Comparison of ENCODE assay signal across 23 cellular contexts in genomic region chr2:52342458-52342857, GRCh38.
"Had no signal": no experiment of that assay in that cellular context is flagged by ENCODE, and none has a peak within 500 bp of the region (broad histone marks: within the 10 kb centered on the region; RNA-seq: fewer than 3 reads in every experiment).

No MANE protein-coding gene starts in this region.

- H3K27me3 ChIP-seq: esophagus squamous epithelium, foreskin keratinocyte, neural progenitor cell, sigmoid colon, spleen, testis, uterus had no signal

- H3K36me3 ChIP-seq: esophagus squamous epithelium, lower lobe of right lung, neural progenitor cell, sigmoid colon, spleen, uterus had no signal

- H3K36me3 Mint-ChIP-seq: activated CD8-positive, alpha-beta memory T cell treated with anti-CD3 and anti-CD28 coated beads, Interleukin-2, amount 10 ng/mL, durations not matched to agents 7 days and 5 days; activated naive CD4-positive, alpha-beta T cell treated with anti-CD3 and anti-CD28 coated beads, Interleukin-2, amount 10 ng/mL, durations not matched to agents 7 days and 5 days; brain; naive thymus-derived CD8-positive, alpha-beta T cell; neural progenitor cell had no signal

- H3K4me3 ChIP-seq: esophagus squamous epithelium, lower lobe of right lung, neural progenitor cell, sigmoid colon, spleen, testis, uterus had no signal

- H3K27ac ChIP-seq: esophagus squamous epithelium, foreskin keratinocyte, lower lobe of right lung, neural progenitor cell, sigmoid colon, spleen, testis, uterus had no signal

- H3K9me3 Mint-ChIP-seq: brain, neural progenitor cell had no signal

- H3K4me3 Mint-ChIP-seq: activated CD8-positive, alpha-beta memory T cell treated with anti-CD3 and anti-CD28 coated beads, Interleukin-2, amount 10 ng/mL, durations not matched to agents 7 days and 5 days; activated CD8-positive, alpha-beta T cell treated with anti-CD3 and anti-CD28 coated beads for 36 hours; activated naive CD4-positive, alpha-beta T cell treated with anti-CD3 and anti-CD28 coated beads, Interleukin-2, amount 10 ng/mL, durations not matched to agents 7 days and 5 days; brain; naive thymus-derived CD8-positive, alpha-beta T cell; neural progenitor cell had no signal

- H3K27ac Mint-ChIP-seq: activated CD8-positive, alpha-beta memory T cell treated with anti-CD3 and anti-CD28 coated beads, Interleukin-2, amount 10 ng/mL, durations not matched to agents 7 days and 5 days; activated CD8-positive, alpha-beta T cell treated with anti-CD3 and anti-CD28 coated beads for 36 hours; activated naive CD4-positive, alpha-beta T cell treated with anti-CD3 and anti-CD28 coated beads, Interleukin-2, amount 10 ng/mL, durations not matched to agents 7 days and 5 days; brain; naive thymus-derived CD8-positive, alpha-beta T cell; neural progenitor cell had no signal

- ATAC-seq: activated CD8-positive, alpha-beta memory T cell treated with anti-CD3 and anti-CD28 coated beads, Interleukin-2, amount 10 ng/mL, durations not matched to agents 7 days and 5 days; activated CD8-positive, alpha-beta T cell treated with anti-CD3 and anti-CD28 coated beads for 36 hours; foreskin keratinocyte; lower lobe of right lung; naive thymus-derived CD8-positive, alpha-beta T cell had no signal

- H2AFZ ChIP-seq: neural progenitor cell had no signal

- H3K4me2 ChIP-seq: neural progenitor cell had no signal

- H3K9me3 ChIP-seq: esophagus squamous epithelium, lower lobe of right lung, sigmoid colon, testis, uterus had no signal

- H3K9ac ChIP-seq: neural progenitor cell had no signal

- H3K4me1 ChIP-seq: esophagus squamous epithelium, foreskin keratinocyte, lower lobe of right lung, sigmoid colon, spleen, testis, uterus had no signal

- H3K4me1 Mint-ChIP-seq: activated CD8-positive, alpha-beta memory T cell treated with anti-CD3 and anti-CD28 coated beads, Interleukin-2, amount 10 ng/mL, durations not matched to agents 7 days and 5 days; activated naive CD4-positive, alpha-beta T cell treated with anti-CD3 and anti-CD28 coated beads, Interleukin-2, amount 10 ng/mL, durations not matched to agents 7 days and 5 days; naive thymus-derived CD8-positive, alpha-beta T cell had no signal

- H3K27me3 Mint-ChIP-seq: activated CD8-positive, alpha-beta memory T cell treated with anti-CD3 and anti-CD28 coated beads, Interleukin-2, amount 10 ng/mL, durations not matched to agents 7 days and 5 days; activated CD8-positive, alpha-beta T cell treated with anti-CD3 and anti-CD28 coated beads for 36 hours; activated naive CD4-positive, alpha-beta T cell treated with anti-CD3 and anti-CD28 coated beads, Interleukin-2, amount 10 ng/mL, durations not matched to agents 7 days and 5 days; brain; naive thymus-derived CD8-positive, alpha-beta T cell had no signal

- DNase-seq: activated CD4-positive, alpha-beta T cell treated with anti-CD3 and anti-CD28 coated beads for 48 hours; activated CD8-positive, alpha-beta memory T cell treated with anti-CD3 and anti-CD28 coated beads, Interleukin-2, amount 10 ng/mL, durations not matched to agents 7 days and 5 days; activated CD8-positive, alpha-beta T cell treated with anti-CD3 and anti-CD28 coated beads for 36 hours; activated effector memory CD4-positive, alpha-beta T cell treated with anti-CD3 and anti-CD28 coated beads, Interleukin-2, amount 50 U/mL, for 16 hours; activated naive CD4-positive, alpha-beta T cell treated with anti-CD3 and anti-CD28 coated beads, Interleukin-2, amount 10 ng/mL, durations not matched to agents 7 days and 5 days; activated T-cell treated with anti-CD3 and anti-CD28 coated beads for 4 hours; caudate nucleus; effector memory CD4-positive, alpha-beta T cell; esophagus squamous epithelium; foreskin keratinocyte; lower lobe of right lung; naive thymus-derived CD8-positive, alpha-beta T cell; posterior cingulate gyrus; sigmoid colon; spleen; stimulated activated CD4-positive, alpha-beta T cell treated with anti-CD3 and anti-CD28 coated beads, Interleukin-4, amount 100 ng/mL, for 1 hour; stimulated activated naive CD4-positive, alpha-beta T cell; T-helper 2 cell; testis; trophoblast cell; uterus had no signal
